Comparison of ENCODE assay signal across 17 cellular contexts in the genomic region with DNA sequence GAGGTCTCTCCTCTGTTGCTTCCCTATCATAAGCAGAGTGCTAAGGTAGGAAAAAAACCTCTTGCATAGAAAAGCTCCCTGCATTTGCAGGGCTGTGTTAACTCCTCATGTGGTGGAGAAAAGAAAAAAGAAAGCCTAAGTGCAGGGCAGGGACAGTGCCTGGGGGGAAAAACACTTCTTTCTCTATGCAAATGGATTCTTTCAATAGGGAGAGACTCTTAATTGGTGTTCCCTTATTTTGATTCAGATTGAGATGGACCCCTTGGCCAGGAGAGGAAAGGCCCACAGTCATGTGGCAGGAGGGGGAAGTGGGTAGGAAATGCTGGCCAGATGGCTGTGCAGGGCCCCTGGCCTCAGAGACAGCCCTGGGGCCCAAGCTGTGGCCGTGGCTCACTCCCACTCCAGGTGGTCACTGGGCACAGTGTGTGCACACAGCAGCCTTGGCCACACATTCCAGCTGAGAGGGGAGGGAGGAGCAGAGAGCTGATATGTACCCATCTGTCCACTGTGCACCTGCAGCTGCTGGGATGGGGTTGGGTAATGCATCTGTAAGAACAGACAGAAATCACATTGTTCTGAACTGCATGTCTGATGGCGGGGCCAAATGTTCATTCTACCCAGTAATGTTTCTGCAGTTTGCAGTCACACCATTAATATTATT.
"Had no signal": no experiment of that assay in that cellular context is flagged by ENCODE, and none has a peak within 500 bp of the region (broad histone marks: within the 10 kb centered on the region; RNA-seq: fewer than 3 reads in every experiment).

No MANE protein-coding gene starts in this region.

- H3K27ac Mint-ChIP-seq: activated naive CD4-positive, alpha-beta T cell treated with anti-CD3 and anti-CD28 coated beads, Interleukin-2, amount 50 U/mL, for 24 hours; natural killer cell treated with Interleukin-12 subunit alpha and Interleukin-12 subunit beta and Interleukin-15 and Interleukin-18, amount 100 ng/mL, for 72 hours had no signal

- H3K4me3 ChIP-seq: body of pancreas, cardiac muscle cell, pancreas, upper lobe of left lung had no signal

- H3K36me3 ChIP-seq: cardiac muscle cell, neutrophil, pancreas, upper lobe of left lung had no signal

- H3K4me1 Mint-ChIP-seq: activated naive CD4-positive, alpha-beta T cell treated with anti-CD3 and anti-CD28 coated beads, Interleukin-2, amount 50 U/mL, for 24 hours had no signal

- DNase-seq: activated gamma-delta T cell treated with Interleukin-2 at 50 U/mL for 16 hours; activated T-cell treated with anti-CD3 and anti-CD28 coated beads, Interleukin-2, amount 50 U/mL, for 1 hour; anterior cingulate cortex; body of pancreas; islet precursor cell; left cardiac atrium; stimulated activated CD4-positive, alpha-beta T cell treated with anti-CD3 and anti-CD28 coated beads, Interleukin-12 subunit alpha, Interleukin-12 subunit beta, amount 100 ng/mL, for 4 hours; stimulated activated CD4-positive, alpha-beta T cell treated with anti-CD3 and anti-CD28 coated beads, Interleukin-4, amount 100 ng/mL, for 4 hours; stimulated activated naive CD8-positive, alpha-beta T cell treated with anti-CD3 and anti-CD28 coated beads, Interleukin-15, Interleukin-2, amounts not matched to agents 100 U/mL and 50 U/mL, for 24 hours had no signal

- H3K27me3 ChIP-seq: body of pancreas, cardiac muscle cell, neutrophil, pancreas, upper lobe of left lung had no signal

- H3K9me3 ChIP-seq: body of pancreas, neutrophil, pancreas, upper lobe of left lung had no signal

- ATAC-seq: body of pancreas; left cardiac atrium; natural killer cell treated with Interleukin-12 subunit alpha and Interleukin-12 subunit beta and Interleukin-15 and Interleukin-18, amount 100 ng/mL, for 72 hours; pancreas; right cardiac atrium; stimulated activated naive CD8-positive, alpha-beta T cell treated with anti-CD3 and anti-CD28 coated beads, Interleukin-15, Interleukin-2, amounts not matched to agents 100 U/mL and 50 U/mL, for 24 hours had no signal

- H3K27ac ChIP-seq: body of pancreas, cardiac muscle cell, neutrophil, pancreas, upper lobe of left lung had no signal

- H3K4me3 Mint-ChIP-seq: activated naive CD4-positive, alpha-beta T cell treated with anti-CD3 and anti-CD28 coated beads, Interleukin-2, amount 50 U/mL, for 24 hours; natural killer cell treated with Interleukin-12 subunit alpha and Interleukin-12 subunit beta and Interleukin-15 and Interleukin-18, amount 100 ng/mL, for 72 hours had no signal

- H3K4me1 ChIP-seq: body of pancreas, pancreas, upper lobe of left lung had no signal

- H3K27me3 Mint-ChIP-seq: activated naive CD4-positive, alpha-beta T cell treated with anti-CD3 and anti-CD28 coated beads, Interleukin-2, amount 50 U/mL, for 24 hours; natural killer cell treated with Interleukin-12 subunit alpha and Interleukin-12 subunit beta and Interleukin-15 and Interleukin-18, amount 100 ng/mL, for 72 hours had no signal

- FAIRE-seq: endometrium, pancreas had no signal

- H3K36me3 Mint-ChIP-seq: activated naive CD4-positive, alpha-beta T cell treated with anti-CD3 and anti-CD28 coated beads, Interleukin-2, amount 50 U/mL, for 24 hours had no signal
